Comparison of ENCODE assay signal across 13 cellular contexts in the genomic region with DNA sequence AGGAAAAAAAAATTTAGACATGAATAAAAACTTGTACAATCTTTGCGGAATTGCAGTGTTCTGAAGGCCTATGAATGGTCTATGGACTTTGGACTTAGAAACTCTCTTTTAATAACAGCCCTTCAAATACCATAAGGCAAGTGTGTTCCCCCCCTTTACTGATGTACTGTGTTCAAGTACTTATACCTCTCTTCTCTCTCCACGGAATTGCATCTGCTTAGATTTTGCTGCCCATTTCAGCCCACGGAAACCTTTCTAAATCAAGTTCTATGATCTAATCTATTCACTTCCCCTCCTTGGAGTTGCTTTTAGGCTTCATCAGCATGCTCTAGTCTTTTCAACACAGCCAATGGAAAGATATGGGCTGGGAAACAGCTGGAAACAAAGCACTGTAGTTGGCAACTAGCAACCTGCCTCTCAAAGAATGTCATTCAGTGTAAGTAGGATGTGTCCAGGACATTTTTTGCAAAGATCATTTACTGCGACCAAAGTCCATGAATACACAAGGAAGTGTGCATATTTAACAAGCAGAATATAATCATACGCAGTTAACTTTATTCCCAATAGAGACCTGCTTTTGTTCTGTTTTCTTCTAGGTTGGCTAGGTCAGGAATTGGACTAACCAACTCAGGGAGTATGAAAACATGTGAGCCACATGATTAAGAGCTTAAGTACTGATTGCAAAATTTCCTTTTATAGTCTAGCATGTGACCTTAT. TPM values are rescaled to one million over a fixed set of nuclear protein-coding genes. Genes with fewer than 3 reads are reported as not detected.
DNase-seq lines count a peak whose midpoint lies in the region; ATAC-seq, FAIRE-seq and TF ChIP-seq lines count a peak whose summit lies in the region.
"Had no signal": no experiment of that assay in that cellular context is flagged by ENCODE, and none has a peak within 500 bp of the region (broad histone marks: within the 10 kb centered on the region; RNA-seq: fewer than 3 reads in every experiment).

No MANE protein-coding gene starts in this region.

- H4K20me1 ChIP-seq in Loucy (ENCODE audit: insufficient read depth, low read length, poor library complexity, severe bottlenecking) = no peaks in the 10 kb centered on the region

- no peaks in the 10 kb centered on the region for H3K79me2 ChIP-seq in Loucy (ENCODE audit: insufficient read depth, low read length)

- no peak overlapping the region for H3K9ac ChIP-seq in Loucy (ENCODE audit: low read depth, low read length, poor library complexity, severe bottlenecking)
- no peak overlapping the region for H3K9ac ChIP-seq in liver (ENCODE audit: low read depth in 1 of 2, low read length in 2 of 2)

- no peak overlapping the region for H3K27ac Mint-ChIP-seq in activated CD8-positive, alpha-beta memory T cell treated with anti-CD3 and anti-CD28 coated beads, Interleukin-2, amount 10 ng/mL, durations not matched to agents 7 days and 5 days
- H3K27ac Mint-ChIP-seq: activated naive CD4-positive, alpha-beta T cell treated with anti-CD3 and anti-CD28 coated beads, Interleukin-2, amount 50 U/mL, for 24 hours; CD8-positive, alpha-beta memory T cell had no signal

- FAIRE-seq in colon (lab: Jason Lieb, UNC) = peak; percentile 84

- no peak overlapping the region for H3K4me3 Mint-ChIP-seq in activated CD8-positive, alpha-beta memory T cell treated with anti-CD3 and anti-CD28 coated beads, Interleukin-2, amount 10 ng/mL, durations not matched to agents 7 days and 5 days
- H3K4me3 Mint-ChIP-seq: activated naive CD4-positive, alpha-beta T cell treated with anti-CD3 and anti-CD28 coated beads, Interleukin-2, amount 50 U/mL, for 24 hours; CD8-positive, alpha-beta memory T cell had no signal

- no peaks in the 10 kb centered on the region for H3K36me3 ChIP-seq in Loucy (ENCODE audit: insufficient read depth, low read length)
- no peaks in the 10 kb centered on the region for H3K36me3 ChIP-seq in liver (ENCODE audit: control insufficient read depth in 4 of 4, insufficient read depth in 3 of 4, low read depth in 1 of 4, low read length in 3 of 4)
- no peaks in the 10 kb centered on the region for H3K36me3 ChIP-seq in spleen
- H3K36me3 ChIP-seq: MG63 had no signal

- peaks cover 9% of the 10 kb centered on the region for H3K27me3 Mint-ChIP-seq in activated CD8-positive, alpha-beta memory T cell treated with anti-CD3 and anti-CD28 coated beads, Interleukin-2, amount 10 ng/mL, durations not matched to agents 7 days and 5 days
- H3K27me3 Mint-ChIP-seq: activated naive CD4-positive, alpha-beta T cell treated with anti-CD3 and anti-CD28 coated beads, Interleukin-2, amount 50 U/mL, for 24 hours had no signal

- peak overlapping the region; percentile 22 for H3K4me2 ChIP-seq in Loucy (ENCODE audit: low read depth, low read length, poor library complexity, severe bottlenecking)

- H3K4me1 ChIP-seq in Loucy (ENCODE audit: insufficient read depth, low read length, poor library complexity, severe bottlenecking) (peaks cover 28% of the 10 kb centered on the region), liver (ENCODE audit: control insufficient read depth in 4 of 4, insufficient read depth in 4 of 4, low read length in 3 of 4) (peaks cover 0 to 35% (median 22%) of the 10 kb centered on the region in 4 donors), spleen (peaks cover 0 to 12% (median 0%) of the 10 kb centered on the region in 6 donors)

- no peaks in the 10 kb centered on the region for H3K9me3 Mint-ChIP-seq in activated CD8-positive, alpha-beta memory T cell treated with anti-CD3 and anti-CD28 coated beads, Interleukin-2, amount 10 ng/mL, durations not matched to agents 7 days and 5 days (ENCODE audit: low read depth)
- H3K9me3 Mint-ChIP-seq: activated naive CD4-positive, alpha-beta T cell treated with anti-CD3 and anti-CD28 coated beads, Interleukin-2, amount 50 U/mL, for 24 hours; CD8-positive, alpha-beta memory T cell had no signal

- TF ChIP-seq CTCF in Loucy (conservative IDR thresholded peaks at IDR 0.05; ENCODE audit: low read length) (no peak), liver (IDR thresholded peaks at IDR 0.05; ENCODE audit: low read depth, low read length, missing input control) (no peak), spleen (IDR thresholded peaks at IDR 0.05 in 8 of 11, conservative IDR thresholded peaks at IDR 0.05 in 3 of 11) (no peak)

- H3K27ac ChIP-seq in liver (ENCODE audit: low read depth in 1 of 2, low read length in 2 of 2) = peak overlapping the region; percentile 75 to 86
- H3K27ac ChIP-seq in spleen = peak overlapping the region; percentile 18 to 70 (median 52)

- H3K27me3 ChIP-seq in Loucy (ENCODE audit: insufficient read depth, low read length, poor library complexity, severe bottlenecking) (no peaks in the 10 kb centered on the region), liver (ENCODE audit: control insufficient read depth in 4 of 4, insufficient read depth in 4 of 4, low read length in 3 of 4) (no peaks in the 10 kb centered on the region), spleen (replicated peaks in 1 of 7) (no peaks in the 10 kb centered on the region)
- H3K27me3 ChIP-seq: MG63 had no signal

- H2AFZ ChIP-seq in Loucy (ENCODE audit: low read length) = peak overlapping the region; percentile 49; the same call in 1 of the 2 replicates

- CTCF ChIA-PET in activated CD8-positive, alpha-beta memory T cell treated with anti-CD3 and anti-CD28 coated beads, Interleukin-2, amount 10 ng/mL, durations not matched to agents 7 days and 5 days (lab: Charles Lee) = no interaction called here

- 27% methylated on average over 5 of the region's 5 CpGs for WGBS in liver
- 70 to 80% (median 74%) methylated on average over 5 of the region's 5 CpGs for WGBS in spleen, 5 donors

- TF ChIP-seq POLR2A in spleen (IDR thresholded peaks at IDR 0.05) = no peak

- H3K9me3 ChIP-seq in Loucy (ENCODE audit: insufficient read depth, low read depth, low read length) = no peaks in the 10 kb centered on the region
- no peaks in the 10 kb centered on the region for H3K9me3 ChIP-seq in liver (ENCODE audit: control insufficient read depth in 4 of 4, low read length in 3 of 4)
- H3K9me3 ChIP-seq in spleen = no peaks in the 10 kb centered on the region
- H3K9me3 ChIP-seq: MG63 had no signal

- no peaks in the 10 kb centered on the region for H3K36me3 Mint-ChIP-seq in activated CD8-positive, alpha-beta memory T cell treated with anti-CD3 and anti-CD28 coated beads, Interleukin-2, amount 10 ng/mL, durations not matched to agents 7 days and 5 days
- H3K36me3 Mint-ChIP-seq: activated naive CD4-positive, alpha-beta T cell treated with anti-CD3 and anti-CD28 coated beads, Interleukin-2, amount 50 U/mL, for 24 hours; CD8-positive, alpha-beta memory T cell had no signal

- DNase-seq in spleen (no peak), NCI-H1417 (lab: John Stamatoyannopoulos, UW) (no peak)
- DNase-seq in activated CD8-positive, alpha-beta memory T cell treated with anti-CD3 and anti-CD28 coated beads, Interleukin-2, amount 10 ng/mL, durations not matched to agents 7 days and 5 days = no peak
- DNase-seq: activated CD4-positive, alpha-beta T cell treated with anti-CD3 and anti-CD28 coated beads, Interleukin-2, amount 50 U/mL, for 1 hour; CD8-positive, alpha-beta memory T cell; MG63 had no signal

- peaks cover 6% of the 10 kb centered on the region; the same call in 1 of the 2 replicates for H3F3A ChIP-seq in Loucy (ENCODE audit: low read depth)

- H3K9me2 ChIP-seq in Loucy (replicated peaks; ENCODE audit: low read depth, low read length) = no peaks in the 10 kb centered on the region

- H3K4me3 ChIP-seq in Loucy (ENCODE audit: low read length, poor library complexity, severe bottlenecking) (no peak overlapping the region), liver (ENCODE audit: low read depth in 1 of 3, low read length in 3 of 3) (no peak overlapping the region), spleen (no peak overlapping the region)
- H3K4me3 ChIP-seq: MG63 had no signal

- peak in 1 of 2 donors; percentile 19 for TF ChIP-seq RAD21 in liver (IDR thresholded peaks at IDR 0.05)

- no peaks in the 10 kb centered on the region for H3K4me1 Mint-ChIP-seq in activated CD8-positive, alpha-beta memory T cell treated with anti-CD3 and anti-CD28 coated beads, Interleukin-2, amount 10 ng/mL, durations not matched to agents 7 days and 5 days
- H3K4me1 Mint-ChIP-seq: activated naive CD4-positive, alpha-beta T cell treated with anti-CD3 and anti-CD28 coated beads, Interleukin-2, amount 50 U/mL, for 24 hours; CD8-positive, alpha-beta memory T cell had no signal

- intact Hi-C loops in spleen (cut with DNase I; ENCODE audit: low total_unique reads) = no loop called here

- ATAC-seq in GM21786 (IDR thresholded peaks at IDR 0.05; ENCODE audit: unreplicated experiment) (no peak), GM21825 (IDR thresholded peaks at IDR 0.05; ENCODE audit: unreplicated experiment) (no peak)
- ATAC-seq in activated CD8-positive, alpha-beta memory T cell treated with anti-CD3 and anti-CD28 coated beads, Interleukin-2, amount 10 ng/mL, durations not matched to agents 7 days and 5 days = no peak
- ATAC-seq: SK-N-SH treated with all-trans-retinoic acid at 6 μM for 48 hours had no signal

TF ChIP-seq in liver, 16 proteins besides CTCF, POLR2A, EP300 and RAD21 (continues in another document):
- TF ChIP-seq HNF4G (IDR thresholded peaks at IDR 0.05) (peak; percentile 73), HNF4A (conservative IDR thresholded peaks at IDR 0.05) (peak; percentile 59 to 79), TAF1 (conservative IDR thresholded peaks at IDR 0.05) (no peak), YY1 (IDR thresholded peaks at IDR 0.05) (peak; percentile 6), SP1 (IDR thresholded peaks at IDR 0.05) (peak; percentile 88), JUND (IDR thresholded peaks at IDR 0.05) (peak; percentile 12 to 43), ZBTB33 (IDR thresholded peaks at IDR 0.05) (peak; percentile 34)

RNA-seq across cellular contexts. Expression of gene SLC40A1, which starts 58.0 kb away (rescaled TPM):
- 100 to 1,000 TPM; 231 to 572 TPM for total RNA-seq in liver
- 100 to 1,000 TPM in 1 of 2 donors, 10 to 100 TPM in 1; 97.4 to 105 TPM for polyA plus RNA-seq in liver
- 100 to 1,000 TPM; 315 to 843 (median 492) TPM for total RNA-seq in spleen
- polyA plus RNA-seq in spleen = 100 to 1,000 TPM in 2 of 3 donors, 10 to 100 TPM in 1; 55.7 to 116 (median 102) TPM
- total RNA-seq in activated CD8-positive, alpha-beta memory T cell treated with anti-CD3 and anti-CD28 coated beads, Interleukin-2, amount 10 ng/mL, durations not matched to agents 7 days and 5 days = 1 to 10 TPM in 1 of 2 experiments, under 1 TPM in 1; 0.47 to 1.3 TPM

Comparison
In these comparisons a context has a peak if more than half of its experiments do, and no peak if none do; other contexts are left out.
1. RNA of gene SLC40A1, which starts 58.0 kb away (total RNA-seq): 231 to 572 TPM in liver and 315 to 843 TPM in spleen; 0.47 to 1.3 TPM in activated CD8-positive, alpha-beta memory T cell treated with anti-CD3 and anti-CD28 coated beads, Interleukin-2, amount 10 ng/mL, durations not matched to agents 7 days and 5 days; every median in the first group is over 100 times any median in the second.